ENCODE assay signal across 11 cellular contexts in the genomic region with DNA sequence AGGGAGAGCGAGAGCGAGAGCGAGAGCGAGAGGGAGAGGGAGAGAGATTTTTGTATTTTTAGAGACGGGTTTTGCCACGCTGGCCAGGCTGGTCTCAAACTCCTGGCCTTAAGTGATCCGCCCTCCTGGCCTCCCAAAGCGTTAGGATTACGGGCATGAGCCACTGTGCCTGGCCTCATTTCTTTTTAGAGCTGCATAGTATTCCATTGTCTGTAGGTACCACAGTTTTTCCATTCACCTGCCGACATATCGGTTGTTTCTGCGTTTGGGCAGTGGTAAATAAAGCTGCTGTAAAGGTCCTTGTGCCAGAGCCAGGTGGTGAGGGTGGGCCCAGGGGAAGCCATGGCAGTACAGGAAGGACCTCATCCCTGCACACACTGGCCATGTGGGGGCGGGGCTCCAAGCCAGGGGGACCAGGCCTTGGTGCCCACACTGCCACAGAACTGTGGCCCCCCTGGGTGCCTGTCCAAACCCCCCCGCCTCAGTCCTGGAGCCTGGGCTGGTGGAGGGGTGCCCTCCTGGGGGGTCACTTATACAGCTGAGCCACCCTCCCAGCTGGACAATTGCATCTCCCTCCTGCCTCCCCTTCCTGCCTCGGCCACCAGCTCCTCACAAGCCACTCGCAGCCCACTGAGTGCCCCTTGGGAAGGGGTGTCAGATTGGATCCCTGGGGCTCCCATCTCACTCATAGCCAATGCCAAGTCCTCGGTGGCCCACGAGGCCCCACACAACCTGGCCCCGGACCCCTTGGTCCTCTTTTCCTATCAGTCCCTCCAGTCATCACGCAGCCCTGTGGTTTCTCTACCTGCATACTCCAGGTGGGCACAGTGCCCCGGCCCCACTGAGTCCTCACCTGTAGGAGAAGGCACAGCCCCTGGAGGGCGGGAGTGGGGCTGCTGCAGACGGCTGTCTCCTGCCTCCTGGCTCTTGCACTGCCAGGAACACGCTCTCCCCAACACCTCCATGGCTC. TPM values are rescaled to one million over a fixed set of nuclear protein-coding genes. Genes with fewer than 3 reads are reported as not detected.
DNase-seq lines count a peak whose midpoint lies in the region; ATAC-seq lines count a peak whose summit lies in the region.
"Had no signal": no experiment of that assay in that cellular context is flagged by ENCODE, and none has a peak within 500 bp of the region (broad histone marks: within the 10 kb centered on the region; RNA-seq: fewer than 3 reads in every experiment).

No MANE protein-coding gene starts in this region.

- no peak for ATAC-seq in GM18870 (IDR thresholded peaks at IDR 0.05; ENCODE audit: unreplicated experiment)
- ATAC-seq: pancreas had no signal

- H3K4me1 Mint-ChIP-seq in activated T-helper 2 cell treated with anti-CD3 and anti-CD28 coated beads, Interferon-gamma antibody, Interleukin-2, Interleukin-4, amounts not matched to agents 10 μg/mL and 5 μg/mL and 100 μg/mL, durations not matched to agents 14 hours and 24 hours and 36 hours (ENCODE audit: low read depth) = peaks cover 14% of the 10 kb centered on the region

- H3K23ac ChIP-seq in mesendoderm (ENCODE audit: low read length) = no peak overlapping the region

- no peak overlapping the region for H3K18ac ChIP-seq in mesendoderm (ENCODE audit: low read length)

- peak overlapping the region in 9 of 11 experiments; percentile 7 to 96 (median 94); a peak in 13 of 22 replicates for H3K27ac ChIP-seq in BLaER1 treated with 17β-estradiol and CSF1 and Interleukin-3, amounts not matched to agents 10 nM and 100 nM
- H3K27ac ChIP-seq in mesendoderm (ENCODE audit: low read depth, low read length) = no peak overlapping the region

- H3K56ac ChIP-seq in mesendoderm (ENCODE audit: low read length) = peak overlapping the region; percentile 95

- peak overlapping the region; percentile 83 to 96 (median 88); a peak in 21 of 22 replicates for H3K4me2 ChIP-seq in BLaER1 treated with 17β-estradiol and CSF1 and Interleukin-3, amounts not matched to agents 10 nM and 100 nM
- H3K4me2 ChIP-seq in mesendoderm (ENCODE audit: low read length) = no peak overlapping the region

- peaks cover 0 to 15% (median 0%) of the 10 kb centered on the region in 11 experiments; a peak in 1 of 22 replicates for H3K27me3 ChIP-seq in BLaER1 treated with 17β-estradiol and CSF1 and Interleukin-3, amounts not matched to agents 10 nM and 100 nM
- H3K27me3 ChIP-seq in mesendoderm (ENCODE audit: insufficient read depth, low read length, poor library complexity) = no peaks in the 10 kb centered on the region
- H3K27me3 ChIP-seq: pancreas had no signal

- H2AK5ac ChIP-seq in mesendoderm (ENCODE audit: low read length) = no peak overlapping the region

- H3K79me2 ChIP-seq in mesendoderm (ENCODE audit: control insufficient read depth, insufficient read depth, low read length) = peaks cover 14% of the 10 kb centered on the region

- H3K4me1 ChIP-seq in BLaER1 treated with 17β-estradiol and CSF1 and Interleukin-3, amounts not matched to agents 10 nM and 100 nM = peaks cover 33 to 70% (median 66%) of the 10 kb centered on the region in 10 experiments
- H3K4me1 ChIP-seq in ES-I3 (ENCODE audit: insufficient read depth, low read length) (no peaks in the 10 kb centered on the region; the same call in 1 of the 2 replicates), mesendoderm (ENCODE audit: control insufficient read depth, low read depth, low read length) (no peaks in the 10 kb centered on the region)

- H2BK5ac ChIP-seq in mesendoderm (ENCODE audit: low read length) = no peak overlapping the region

- H3K36me3 Mint-ChIP-seq in activated T-helper 2 cell treated with anti-CD3 and anti-CD28 coated beads, Interferon-gamma antibody, Interleukin-2, Interleukin-4, amounts not matched to agents 10 μg/mL and 5 μg/mL and 100 μg/mL, durations not matched to agents 14 hours and 24 hours and 36 hours (ENCODE audit: low read depth) = peaks cover 21% of the 10 kb centered on the region

- peak overlapping the region; percentile 86 for H3K4me3 Mint-ChIP-seq in activated T-helper 2 cell treated with anti-CD3 and anti-CD28 coated beads, Interferon-gamma antibody, Interleukin-2, Interleukin-4, amounts not matched to agents 10 μg/mL and 5 μg/mL and 100 μg/mL, durations not matched to agents 14 hours and 24 hours and 36 hours (ENCODE audit: low read depth)

- H3K9me3 Mint-ChIP-seq in activated T-helper 2 cell treated with anti-CD3 and anti-CD28 coated beads, Interferon-gamma antibody, Interleukin-2, Interleukin-4, amounts not matched to agents 10 μg/mL and 5 μg/mL and 100 μg/mL, durations not matched to agents 14 hours and 24 hours and 36 hours = no peaks in the 10 kb centered on the region

- peaks cover 5% of the 10 kb centered on the region for H3K79me1 ChIP-seq in mesendoderm (ENCODE audit: low read length)

- H4K5ac ChIP-seq in mesendoderm (ENCODE audit: low read length) = no peak overlapping the region

- H4K20me1 ChIP-seq in BLaER1 treated with 17β-estradiol and CSF1 and Interleukin-3, amounts not matched to agents 10 nM and 100 nM = peaks cover 0 to 52% (median 37%) of the 10 kb centered on the region in 11 experiments; a peak in 19 of 22 replicates

- H3K4ac ChIP-seq in mesendoderm (ENCODE audit: low read depth, low read length) = no peak overlapping the region

- no peak overlapping the region for H4K8ac ChIP-seq in mesendoderm (ENCODE audit: low read depth, low read length)

- intact Hi-C loops in activated T-helper 2 cell treated with anti-CD3 and anti-CD28 coated beads, Interferon-gamma antibody, Interleukin-2, Interleukin-4, amounts not matched to agents 10 μg/mL and 5 μg/mL and 100 μg/mL, durations not matched to agents 14 hours and 24 hours and 36 hours (cut with micrococcal nuclease) = no loop called here

- no peaks in the 10 kb centered on the region for H3K27me3 Mint-ChIP-seq in activated T-helper 2 cell treated with anti-CD3 and anti-CD28 coated beads, Interferon-gamma antibody, Interleukin-2, Interleukin-4, amounts not matched to agents 10 μg/mL and 5 μg/mL and 100 μg/mL, durations not matched to agents 14 hours and 24 hours and 36 hours (ENCODE audit: low read depth)

- H3K36me3 ChIP-seq in BLaER1 treated with 17β-estradiol and CSF1 and Interleukin-3, amounts not matched to agents 10 nM and 100 nM = peaks cover 9 to 29% (median 25%) of the 10 kb centered on the region in 11 experiments
- H3K36me3 ChIP-seq in ES-I3 (ENCODE audit: insufficient read depth, low read length) (peaks cover 5% of the 10 kb centered on the region), mesendoderm (ENCODE audit: control insufficient read depth, insufficient read depth, low read length) (peaks cover 2% of the 10 kb centered on the region)

- no peak overlapping the region for H3K27ac Mint-ChIP-seq in activated T-helper 2 cell treated with anti-CD3 and anti-CD28 coated beads, Interferon-gamma antibody, Interleukin-2, Interleukin-4, amounts not matched to agents 10 μg/mL and 5 μg/mL and 100 μg/mL, durations not matched to agents 14 hours and 24 hours and 36 hours

- H3K9ac ChIP-seq in BLaER1 treated with 17β-estradiol and CSF1 and Interleukin-3, amounts not matched to agents 10 nM and 100 nM = peak overlapping the region in 7 of 11 experiments; percentile 86 to 96 (median 94); a peak in 9 of 22 replicates
- H3K9ac ChIP-seq in ES-I3 (ENCODE audit: low read depth, low read length) = peak overlapping the region; percentile 80; the same call in 1 of the 2 replicates
- H3K9ac ChIP-seq in mesendoderm (ENCODE audit: low read length) = peak overlapping the region; percentile 5

- DNase-seq in activated T-helper 2 cell treated with anti-CD3 and anti-CD28 coated beads, Interferon-gamma antibody, Interleukin-2, Interleukin-4, amounts not matched to agents 10 μg/mL and 5 μg/mL and 100 μg/mL, durations not matched to agents 14 hours and 24 hours and 36 hours (ENCODE audit: low spot score) = no peak
- peak; percentile 20 for DNase-seq in mesendoderm
- DNase-seq in NCI-H2227 (lab: John Stamatoyannopoulos, UW; ENCODE audit: unreplicated experiment) = no peak
- no peak for DNase-seq in GM03348 (ENCODE audit: low spot score)
- DNase-seq in H4 (ENCODE audit: low spot score) = no peak
- DNase-seq: DND-41 had no signal

- WGBS in mesendoderm (ENCODE audit: extremely low coverage, insufficient coverage, low lambda C conversion rate) = no CpG with 5 or more reads among the region's 24 CpGs

- no peak overlapping the region for H2BK120ac ChIP-seq in mesendoderm (ENCODE audit: low read depth, low read length)

- H3K4me3 ChIP-seq in BLaER1 treated with 17β-estradiol and CSF1 and Interleukin-3, amounts not matched to agents 10 nM and 100 nM = peak overlapping the region in 3 of 10 experiments; percentile 89 to 97 (median 94); a peak in 2 of 20 replicates
- H3K4me3 ChIP-seq in mesendoderm (ENCODE audit: low read length) = no peak overlapping the region

- H2BK15ac ChIP-seq in mesendoderm (replicated peaks; ENCODE audit: low read depth) = no peak overlapping the region

- H3K9me3 ChIP-seq in BLaER1 treated with 17β-estradiol and CSF1 and Interleukin-3, amounts not matched to agents 10 nM and 100 nM (replicated peaks in 1 of 11) = peaks cover 0 to 8% (median 0%) of the 10 kb centered on the region in 11 experiments; a peak in 8 of 22 replicates
- no peaks in the 10 kb centered on the region for H3K9me3 ChIP-seq in ES-I3 (ENCODE audit: control insufficient read depth, insufficient read depth, low read length)
- H3K9me3 ChIP-seq: pancreas, thoracic aorta had no signal

RNA-seq across cellular contexts. Expression of a gene that starts 1.7 kb away (rescaled TPM):
- 71.2 and 79.2 TPM in 2 replicates for total RNA-seq in activated T-helper 2 cell treated with anti-CD3 and anti-CD28 coated beads, Interferon-gamma antibody, Interleukin-2, Interleukin-4, amounts not matched to agents 10 μg/mL and 5 μg/mL and 100 μg/mL, durations not matched to agents 14 hours and 24 hours and 36 hours
- polyA plus RNA-seq in mesendoderm (2013, experiment 1 of 2) = 46.5 TPM
- 46.4 TPM for polyA plus RNA-seq in mesendoderm (2013, experiment 2 of 2)
- total RNA-seq in H4 (2014; rRNA removed; shearing (Covaris generic)) = 6.3 and 9.0 TPM in 2 replicates

RNA-seq across cellular contexts. Expression of a gene that starts 22.3 kb away (rescaled TPM):
- total RNA-seq in activated T-helper 2 cell treated with anti-CD3 and anti-CD28 coated beads, Interferon-gamma antibody, Interleukin-2, Interleukin-4, amounts not matched to agents 10 μg/mL and 5 μg/mL and 100 μg/mL, durations not matched to agents 14 hours and 24 hours and 36 hours = 57.7 and 58.0 TPM in 2 replicates
- 17.2 TPM for polyA plus RNA-seq in mesendoderm (2013, experiment 1 of 2)
- polyA plus RNA-seq in mesendoderm (2013, experiment 2 of 2) = 15.3 TPM
- total RNA-seq in H4 (2014; rRNA removed; shearing (Covaris generic)) = 5.3 and 6.7 TPM in 2 replicates

RNA-seq across cellular contexts. Expression of a gene that starts 33.0 kb away (rescaled TPM):
- 28.0 and 30.2 TPM in 2 replicates for total RNA-seq in activated T-helper 2 cell treated with anti-CD3 and anti-CD28 coated beads, Interferon-gamma antibody, Interleukin-2, Interleukin-4, amounts not matched to agents 10 μg/mL and 5 μg/mL and 100 μg/mL, durations not matched to agents 14 hours and 24 hours and 36 hours
- polyA plus RNA-seq in mesendoderm (2013, experiment 1 of 2) = 19.3 TPM
- 19.9 TPM for polyA plus RNA-seq in mesendoderm (2013, experiment 2 of 2)
- total RNA-seq in H4 (2014; rRNA removed; shearing (Covaris generic)) = 1.9 and 2.5 TPM in 2 replicates

Comparison
In these comparisons a context has a peak if more than half of its experiments do, and no peak if none do; other contexts are left out.
1. H3K9ac ChIP-seq: peak in every context shown above with its lines; median percentile 94 in BLaER1 treated with 17β-estradiol and CSF1 and Interleukin-3, amounts not matched to agents 10 nM and 100 nM; 80 in ES-I3; 5 in mesendoderm.